In the genomic region with DNA sequence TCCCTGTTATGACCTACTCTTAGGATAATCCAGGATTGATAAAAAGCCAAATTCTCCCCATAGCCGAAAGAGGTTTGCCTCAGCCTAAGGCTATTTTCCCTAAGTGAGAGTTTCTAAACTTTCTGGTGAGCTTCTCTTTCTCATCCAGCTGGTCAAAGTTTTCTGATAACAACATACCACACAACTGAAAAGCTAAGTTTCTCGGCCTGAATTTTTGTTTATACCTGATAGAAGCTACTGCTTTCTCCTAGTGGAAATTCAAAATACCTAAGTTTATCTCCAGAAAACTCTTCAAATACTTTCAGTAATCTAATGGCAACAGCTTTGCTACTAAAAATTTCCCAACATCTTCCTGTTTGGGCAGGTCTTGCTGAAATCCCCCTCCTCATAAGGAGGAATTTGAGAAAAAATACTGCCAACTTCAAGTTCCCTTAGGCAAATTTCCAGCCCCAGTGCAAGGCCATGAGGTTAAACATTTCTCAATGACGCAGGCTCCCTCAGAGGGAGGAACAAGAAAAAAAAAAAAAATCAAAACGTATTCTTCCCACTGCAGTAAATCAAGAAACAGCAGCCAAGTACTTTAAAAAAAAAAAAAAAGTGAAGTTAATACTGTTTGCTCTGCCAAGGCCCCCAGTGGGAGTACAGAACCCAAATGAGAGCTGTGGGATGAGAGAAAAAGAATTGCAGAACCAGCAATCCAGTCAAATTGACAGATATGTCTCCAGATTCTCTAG, we compare ENCODE assay signal across 9 cellular contexts.
DNase-seq lines count a peak whose midpoint lies in the region; ATAC-seq and TF ChIP-seq lines count a peak whose summit lies in the region.
"Had no signal": no experiment of that assay in that cellular context is flagged by ENCODE, and none has a peak within 500 bp of the region (broad histone marks: within the 10 kb centered on the region; RNA-seq: fewer than 3 reads in every experiment).

No MANE protein-coding gene starts in this region.

- no peak for TF ChIP-seq POLR2A in GM18505 (IDR thresholded peaks at IDR 0.05; ENCODE audit: borderline replicate concordance, extremely low read depth, insufficient read depth, insufficient read length)

- peaks cover 19% of the 10 kb centered on the region for H3K4me1 Mint-ChIP-seq in activated T-cell treated with anti-CD3 and anti-CD28 coated beads, Interleukin-2, amount 50 U/mL, for 72 hours (ENCODE audit: low read depth)
- H3K4me1 Mint-ChIP-seq in endodermal cell, result peaks cover 32% of the 10 kb centered on the region
- H3K4me1 Mint-ChIP-seq: activated naive CD8-positive, alpha-beta T cell treated with anti-CD3 and anti-CD28 coated beads, Interleukin-2, amount 10 ng/mL, durations not matched to agents 7 days and 5 days had no signal

- H3K4me3 Mint-ChIP-seq in activated T-cell treated with anti-CD3 and anti-CD28 coated beads, Interleukin-2, amount 50 U/mL, for 72 hours, result no peak overlapping the region
- H3K4me3 Mint-ChIP-seq in endodermal cell, result no peak overlapping the region
- H3K4me3 Mint-ChIP-seq: activated naive CD8-positive, alpha-beta T cell treated with anti-CD3 and anti-CD28 coated beads, Interleukin-2, amount 10 ng/mL, durations not matched to agents 7 days and 5 days had no signal

- ATAC-seq in activated T-cell treated with anti-CD3 and anti-CD28 coated beads, Interleukin-2, amount 50 U/mL, for 72 hours (replicated peaks in 1 of 2), result no peak
- ATAC-seq in mucosa of descending colon, result peak; percentile 81
- ATAC-seq in aorta (ENCODE audit: low FRiP score), result peak; percentile 72
- no peak for ATAC-seq in GM18505 (IDR thresholded peaks at IDR 0.05; ENCODE audit: unreplicated experiment)
- no peak for ATAC-seq in HG02840 (IDR thresholded peaks at IDR 0.05; ENCODE audit: low FRiP score, unreplicated experiment)
- ATAC-seq in HG02623 (IDR thresholded peaks at IDR 0.05; ENCODE audit: unreplicated experiment), result no peak

- no peak overlapping the region for H3K27ac ChIP-seq in endodermal cell (ENCODE audit: low read depth, low read length)
- H3K27ac ChIP-seq in aorta (ENCODE audit: low read depth in 1 of 2, low read length in 2 of 2), result peak overlapping the region; percentile 57 to 75

- WGBS in endodermal cell (ENCODE audit: insufficient coverage in 1 of 2, insufficient read length in 1 of 2), 2 experiments, result 75 to 76% methylated on average over 1 to 4 of the region's 4 CpGs
- WGBS in aorta, 2 donors, result 1% methylated on average over 4 of the region's 4 CpGs

- no peaks in the 10 kb centered on the region for H3K36me3 Mint-ChIP-seq in activated T-cell treated with anti-CD3 and anti-CD28 coated beads, Interleukin-2, amount 50 U/mL, for 72 hours (ENCODE audit: insufficient read depth in 2 of 2)
- peaks cover 1% of the 10 kb centered on the region for H3K36me3 Mint-ChIP-seq in endodermal cell (ENCODE audit: low read depth)
- H3K36me3 Mint-ChIP-seq: activated naive CD8-positive, alpha-beta T cell treated with anti-CD3 and anti-CD28 coated beads, Interleukin-2, amount 10 ng/mL, durations not matched to agents 7 days and 5 days had no signal

- H3K27me3 ChIP-seq in endodermal cell (ENCODE audit: control insufficient read depth, insufficient read depth, low read length, poor library complexity, severe bottlenecking), result no peaks in the 10 kb centered on the region
- no peaks in the 10 kb centered on the region for H3K27me3 ChIP-seq in aorta (ENCODE audit: control insufficient read depth in 1 of 2, insufficient read depth in 2 of 2, low read length in 1 of 2)

- intact Hi-C loops in mucosa of descending colon (cut with DNase I, micrococcal nuclease) (no loop called here), aorta (cut with DNase I) (loop anchor here (5.0 kb wide), 2 partner anchors 128 to 138 kb away; a partner anchor contains a TSS)

- H3K27ac Mint-ChIP-seq in activated T-cell treated with anti-CD3 and anti-CD28 coated beads, Interleukin-2, amount 50 U/mL, for 72 hours, result peak overlapping the region; percentile 24
- H3K27ac Mint-ChIP-seq in endodermal cell, result peak overlapping the region; percentile 53
- H3K27ac Mint-ChIP-seq: activated naive CD8-positive, alpha-beta T cell treated with anti-CD3 and anti-CD28 coated beads, Interleukin-2, amount 10 ng/mL, durations not matched to agents 7 days and 5 days had no signal

- peak overlapping the region; percentile 2 for H3K9ac ChIP-seq in endodermal cell (ENCODE audit: extremely low read depth, low read length, poor library complexity, severe bottlenecking)

- DNase-seq in activated T-cell treated with anti-CD3 and anti-CD28 coated beads, Interleukin-2, amount 50 U/mL, for 72 hours, result no peak
- no peak for DNase-seq in activated T-cell treated with anti-CD3 and anti-CD28 coated beads, Interleukin-2, amount 50 U/mL, for 48 hours
- DNase-seq in endodermal cell, result no peak
- DNase-seq in mucosa of descending colon, result peak in 1 of 3 donors; percentile 56
- peak in 1 of 2 donors; percentile 70 for DNase-seq in aorta
- DNase-seq: activated naive CD8-positive, alpha-beta T cell treated with anti-CD3 and anti-CD28 coated beads, Interleukin-2, amount 10 ng/mL, durations not matched to agents 7 days and 5 days had no signal

- no peaks in the 10 kb centered on the region for H3K9me3 ChIP-seq in endodermal cell (ENCODE audit: control insufficient read depth, low read length)
- no peaks in the 10 kb centered on the region for H3K9me3 ChIP-seq in mucosa of descending colon
- H3K9me3 ChIP-seq in aorta (ENCODE audit: control insufficient read depth, low read length), result no peaks in the 10 kb centered on the region

- H3K9me3 Mint-ChIP-seq in activated T-cell treated with anti-CD3 and anti-CD28 coated beads, Interleukin-2, amount 50 U/mL, for 72 hours, result no peaks in the 10 kb centered on the region
- H3K9me3 Mint-ChIP-seq in endodermal cell, result no peaks in the 10 kb centered on the region
- H3K9me3 Mint-ChIP-seq: activated naive CD8-positive, alpha-beta T cell treated with anti-CD3 and anti-CD28 coated beads, Interleukin-2, amount 10 ng/mL, durations not matched to agents 7 days and 5 days had no signal

- H3K27me3 Mint-ChIP-seq in activated T-cell treated with anti-CD3 and anti-CD28 coated beads, Interleukin-2, amount 50 U/mL, for 72 hours (ENCODE audit: low read depth), result no peaks in the 10 kb centered on the region
- no peaks in the 10 kb centered on the region for H3K27me3 Mint-ChIP-seq in endodermal cell (ENCODE audit: insufficient read depth)
- H3K27me3 Mint-ChIP-seq: activated naive CD8-positive, alpha-beta T cell treated with anti-CD3 and anti-CD28 coated beads, Interleukin-2, amount 10 ng/mL, durations not matched to agents 7 days and 5 days had no signal

- H3K4me1 ChIP-seq in endodermal cell (ENCODE audit: control insufficient read depth, insufficient read depth, low read length) (peaks cover 17% of the 10 kb centered on the region), mucosa of descending colon (ENCODE audit: low read depth) (peaks cover 29% of the 10 kb centered on the region), aorta (ENCODE audit: control insufficient read depth in 1 of 2, insufficient read depth in 2 of 2, low read length in 2 of 2) (peaks cover 4 to 20% of the 10 kb centered on the region in 2 donors)

- TF ChIP-seq CTCF in endodermal cell (conservative IDR thresholded peaks at IDR 0.05) (no peak), mucosa of descending colon (IDR thresholded peaks at IDR 0.05) (no peak)

- H3K4me3 ChIP-seq in endodermal cell (ENCODE audit: low read length), result peak overlapping the region; percentile 16
- no peak overlapping the region for H3K4me3 ChIP-seq in mucosa of descending colon
- peak overlapping the region in 1 of 2 donors; percentile 34 for H3K4me3 ChIP-seq in aorta (ENCODE audit: low read length in 2 of 2)

- no peaks in the 10 kb centered on the region for H3K36me3 ChIP-seq in endodermal cell (ENCODE audit: control insufficient read depth, insufficient read depth, low read length)
- no peaks in the 10 kb centered on the region for H3K36me3 ChIP-seq in mucosa of descending colon (ENCODE audit: low read depth)
- no peaks in the 10 kb centered on the region for H3K36me3 ChIP-seq in aorta (ENCODE audit: control insufficient read depth in 1 of 2, insufficient read depth in 2 of 2, low read length in 1 of 2)

Comparison
In these comparisons a context has a peak if more than half of its experiments do, and no peak if none do; other contexts are left out.
1. ATAC-seq: peak in mucosa of descending colon (single experiment) and aorta (single experiment); none in activated T-cell treated with anti-CD3 and anti-CD28 coated beads, Interleukin-2, amount 50 U/mL, for 72 hours (0 of 2), GM18505 (single experiment), HG02840 (single experiment) and HG02623 (single experiment).
2. intact Hi-C loops: an anchor here in aorta (5.0 kb wide); none called in mucosa of descending colon.